17 cellular contexts compared by ENCODE assay signal in genomic region chr22:45302751-45303150, GRCh38. TPM values are rescaled to one million over a fixed set of nuclear protein-coding genes. Genes with fewer than 3 reads are reported as not detected.
DNase-seq lines count a peak whose midpoint lies in the region; ATAC-seq and TF ChIP-seq lines count a peak whose summit lies in the region.
"Had no signal": no experiment of that assay in that cellular context is flagged by ENCODE, and none has a peak within 500 bp of the region (broad histone marks: within the 10 kb centered on the region; RNA-seq: fewer than 3 reads in every experiment).

No MANE protein-coding gene starts in this region.

- H3K27ac ChIP-seq in PC-3 (ENCODE audit: low read length) (peak overlapping the region; percentile 39; the same call in 1 of the 2 replicates), foreskin keratinocyte (peak overlapping the region; percentile 39), WERI-Rb-1 (no peak overlapping the region)
- H3K27ac ChIP-seq: C4-2B had no signal

- no peaks in the 10 kb centered on the region for H3K27me3 Mint-ChIP-seq in activated T-cell treated with anti-CD3 and anti-CD28 coated beads, Interleukin-2, amount 50 U/mL, for 72 hours (ENCODE audit: low read depth)
- H3K27me3 Mint-ChIP-seq in activated T-cell treated with anti-CD3 and anti-CD28 coated beads, Interleukin-2, amount 50 U/mL, for 24 hours = no peaks in the 10 kb centered on the region

- ATAC-seq in activated T-cell treated with anti-CD3 and anti-CD28 coated beads, Interleukin-2, amount 50 U/mL, for 72 hours (replicated peaks in 1 of 2) = peak; percentile 26 to 59
- peak; percentile 91 for ATAC-seq in PC-3
- peak; percentile 64 for ATAC-seq in foreskin keratinocyte
- ATAC-seq: Right ventricle myocardium inferior had no signal

- CTCF ChIA-PET in PC-3 (lab: Charles Lee) = interaction anchor here (0.5 kb wide), 1 partner anchor 12 kb away, joined by 3 read pairs; no protein-coding TSS in a partner anchor

- H2AFZ ChIP-seq in PC-3 (ENCODE audit: low read length) = peak overlapping the region; percentile 61; the same call in 1 of the 2 replicates

- intact Hi-C loops in PC-3 (cut with micrococcal nuclease) = no loop called here

- H3K79me2 ChIP-seq in PC-3 (ENCODE audit: low read length) = no peaks in the 10 kb centered on the region

- POLR2A ChIA-PET in PC-3 (lab: Charles Lee; ENCODE audit: unreplicated experiment) = interaction anchor here (0.5 to 0.6 kb wide), 3 partner anchors 43 to 377 kb away, joined by 3 read pairs; partner anchors contain the start of gene NUP50

- H3K9me3 Mint-ChIP-seq in activated T-cell treated with anti-CD3 and anti-CD28 coated beads, Interleukin-2, amount 50 U/mL, for 72 hours = no peaks in the 10 kb centered on the region
- H3K9me3 Mint-ChIP-seq in activated T-cell treated with anti-CD3 and anti-CD28 coated beads, Interleukin-2, amount 50 U/mL, for 24 hours = no peaks in the 10 kb centered on the region

- H3K36me3 ChIP-seq in PC-3 (ENCODE audit: low read depth, low read length) (no peaks in the 10 kb centered on the region), WERI-Rb-1 (no peaks in the 10 kb centered on the region)
- H3K36me3 ChIP-seq: HAP-1 had no signal

- TF ChIP-seq CTCF in PC-3 (conservative IDR thresholded peaks at IDR 0.05; ENCODE audit: low read depth, low read length) (no peak), foreskin keratinocyte (conservative IDR thresholded peaks at IDR 0.05) (no peak), WERI-Rb-1 (IDR thresholded peaks at IDR 0.05; ENCODE audit: low read depth, low read length) (no peak)

- H3K4me3 Mint-ChIP-seq in activated T-cell treated with anti-CD3 and anti-CD28 coated beads, Interleukin-2, amount 50 U/mL, for 72 hours = no peak overlapping the region
- no peak overlapping the region for H3K4me3 Mint-ChIP-seq in activated T-cell treated with anti-CD3 and anti-CD28 coated beads, Interleukin-2, amount 50 U/mL, for 24 hours

- no peak overlapping the region for H3K27ac Mint-ChIP-seq in activated T-cell treated with anti-CD3 and anti-CD28 coated beads, Interleukin-2, amount 50 U/mL, for 72 hours
- no peak overlapping the region for H3K27ac Mint-ChIP-seq in activated T-cell treated with anti-CD3 and anti-CD28 coated beads, Interleukin-2, amount 50 U/mL, for 24 hours

- no peaks in the 10 kb centered on the region for H4K20me1 ChIP-seq in PC-3 (ENCODE audit: low read length)

- H3K36me3 Mint-ChIP-seq in activated T-cell treated with anti-CD3 and anti-CD28 coated beads, Interleukin-2, amount 50 U/mL, for 72 hours (ENCODE audit: insufficient read depth in 2 of 2) = no peaks in the 10 kb centered on the region
- H3K36me3 Mint-ChIP-seq in activated T-cell treated with anti-CD3 and anti-CD28 coated beads, Interleukin-2, amount 50 U/mL, for 24 hours (ENCODE audit: low read depth) = no peaks in the 10 kb centered on the region

- H3K9ac ChIP-seq in PC-3 (ENCODE audit: low read length) = no peak overlapping the region
- H3K9ac ChIP-seq: SK-N-SH had no signal

- DNase-seq in activated T-cell treated with anti-CD3 and anti-CD28 coated beads, Interleukin-2, amount 50 U/mL, for 72 hours = no peak
- no peak for DNase-seq in activated T-cell treated with anti-CD3 and anti-CD28 coated beads, Interleukin-2, amount 50 U/mL, for 24 hours
- DNase-seq in PC-3 = peak; percentile 56
- peak; percentile 66 to 77 for DNase-seq in foreskin keratinocyte
- DNase-seq in WERI-Rb-1 = no peak
- no peak for DNase-seq in C1 segment of cervical spinal cord (lab: John Stamatoyannopoulos, UW)
- no peak for DNase-seq in GM19240 (ENCODE audit: insufficient read length, low spot score)
- DNase-seq: COR-L47; Karpas-422; NCI-H1436; NCI-H2171; NK-92 treated with Interleukin-12 subunit alpha and Interleukin-12 subunit beta, amount 100 ng/mL, for 24 hours; SK-N-SH had no signal

- no peaks in the 10 kb centered on the region for H3K27me3 ChIP-seq in PC-3 (ENCODE audit: low read length)
- H3K27me3 ChIP-seq in foreskin keratinocyte = no peaks in the 10 kb centered on the region
- no peaks in the 10 kb centered on the region for H3K27me3 ChIP-seq in WERI-Rb-1 (ENCODE audit: insufficient read depth, low read depth, severe bottlenecking)

- H3K4me1 Mint-ChIP-seq in activated T-cell treated with anti-CD3 and anti-CD28 coated beads, Interleukin-2, amount 50 U/mL, for 72 hours (ENCODE audit: low read depth) = peaks cover 12% of the 10 kb centered on the region
- peaks cover 7% of the 10 kb centered on the region for H3K4me1 Mint-ChIP-seq in activated T-cell treated with anti-CD3 and anti-CD28 coated beads, Interleukin-2, amount 50 U/mL, for 24 hours (ENCODE audit: low read depth)

- H3K9me3 ChIP-seq in PC-3 (ENCODE audit: low read length) = no peaks in the 10 kb centered on the region
- no peaks in the 10 kb centered on the region for H3K9me3 ChIP-seq in WERI-Rb-1 (ENCODE audit: severe bottlenecking)
- H3K9me3 ChIP-seq: A549, HAP-1, SK-N-SH had no signal

- 0 out of 2 replicates have a peak overlapping the region, but pooled peaks have one; percentile 34 for H3K4me2 ChIP-seq in PC-3 (ENCODE audit: low read length)
- H3K4me2 ChIP-seq: SK-N-SH had no signal

- no peaks in the 10 kb centered on the region for H3F3A ChIP-seq in PC-3 (ENCODE audit: low read length, unreplicated experiment)

- no peaks in the 10 kb centered on the region for H3K9me2 ChIP-seq in PC-3 (replicated peaks; ENCODE audit: low read length)
- H3K9me2 ChIP-seq: SK-N-SH had no signal

- H3K4me3 ChIP-seq in PC-3 (ENCODE audit: low read length) (peak overlapping the region; percentile 14; the same call in 1 of the 2 replicates), WERI-Rb-1 (ENCODE audit: low read depth, low read length) (no peak overlapping the region)
- H3K4me3 ChIP-seq: A549, HAP-1 had no signal

- H3K4me1 ChIP-seq in PC-3 (ENCODE audit: insufficient read depth, low read length) = peaks cover 5% of the 10 kb centered on the region
- H3K4me1 ChIP-seq in foreskin keratinocyte = peaks cover 12% of the 10 kb centered on the region
- H3K4me1 ChIP-seq: HAP-1 had no signal

- no TSS peak for BruUV-seq in PC-3 (replicated peaks; lab: Mats Ljungman, UMichigan)

RNA-seq across cellular contexts. Expression of gene FAM118A, which starts 7.0 kb away (rescaled TPM):
- total RNA-seq in activated T-cell treated with anti-CD3 and anti-CD28 coated beads, Interleukin-2, amount 50 U/mL, for 72 hours = 100 to 1,000 TPM in 1 of 2 donors, 10 to 100 TPM in 1; 50.1 to 130 TPM
- total RNA-seq in PC-3 (2014; rRNA removed) = 19.6 and 20.3 TPM in 2 replicates
- total RNA-seq in foreskin keratinocyte = 12.8 and 15.5 TPM in 2 replicates
- polyA plus RNA-seq in foreskin keratinocyte = 7.0 and 7.5 TPM in 2 replicates

RNA-seq across cellular contexts. Expression of gene UPK3A, which starts 18.0 kb away (rescaled TPM):
- not detected for total RNA-seq in activated T-cell treated with anti-CD3 and anti-CD28 coated beads, Interleukin-2, amount 50 U/mL, for 72 hours
- total RNA-seq in PC-3 (2014; rRNA removed) (1.1 TPM in 1 of 2 replicates, not detected in the other), foreskin keratinocyte (not detected in 2 replicates)
- not detected in 2 replicates for polyA plus RNA-seq in foreskin keratinocyte
- polyA plus RNA-seq: A549, SK-N-SH had no signal

Comparison
In these comparisons a context has a peak if more than half of its experiments do, and no peak if none do; other contexts are left out.
1. DNase-seq: peak in PC-3 (single experiment) and foreskin keratinocyte (2 of 2); none in activated T-cell treated with anti-CD3 and anti-CD28 coated beads, Interleukin-2, amount 50 U/mL, for 72 hours (0 of 2), activated T-cell treated with anti-CD3 and anti-CD28 coated beads, Interleukin-2, amount 50 U/mL, for 24 hours (single experiment), WERI-Rb-1 (single experiment), C1 segment of cervical spinal cord (0 of 14) and GM19240 (single experiment).
2. Peak in every context shown above with its lines, with median percentiles within 50 percentile points of each other: ATAC-seq.